In genomic region chr17:59513934-59514841, GRCh38 we compare ENCODE assay signal across 9 cellular contexts. TPM values are rescaled to one million over a fixed set of nuclear protein-coding genes. Genes with fewer than 3 reads are reported as not detected.
A peak's percentile ranks its signal among the peaks of the same experiment; 100 is the strongest.
DNase-seq lines count a peak whose midpoint lies in the region; ATAC-seq and TF ChIP-seq lines count a peak whose summit lies in the region.
"Had no signal": no experiment of that assay in that cellular context is flagged by ENCODE, and none has a peak within 500 bp of the region (broad histone marks: within the 10 kb centered on the region; RNA-seq: fewer than 3 reads in every experiment).

No MANE protein-coding gene starts in this region.

- H3K36me3 Mint-ChIP-seq in activated CD4-positive, alpha-beta memory T cell treated with anti-CD3 and anti-CD28 coated beads for 36 hours = no peaks in the 10 kb centered on the region
- H3K36me3 Mint-ChIP-seq in activated T-cell treated with anti-CD3 and anti-CD28 coated beads, Interleukin-2, amount 50 U/mL, for 72 hours (ENCODE audit: insufficient read depth in 2 of 2) = no peaks in the 10 kb centered on the region
- H3K36me3 Mint-ChIP-seq: activated naive CD8-positive, alpha-beta T cell had no signal

- DNase-seq in HAP-1 (ENCODE audit: low spot score in 2 of 2) = peak; percentile 99 to 100
- DNase-seq in NCI-H446 (lab: John Stamatoyannopoulos, UW) = peak; percentile 76 to 92
- DNase-seq in cardiac fibroblast (ENCODE audit: low read depth in 2 of 2) = peak; percentile 85 to 90
- DNase-seq in lung (ENCODE audit: low spot score) = peak; percentile 93
- no peak for DNase-seq in activated CD4-positive, alpha-beta memory T cell treated with anti-CD3 and anti-CD28 coated beads for 36 hours
- no peak for DNase-seq in activated T-cell treated with anti-CD3 and anti-CD28 coated beads, Interleukin-2, amount 50 U/mL, for 72 hours

- H3K27ac ChIP-seq in lung (ENCODE audit: low read depth in 1 of 2, low read length in 1 of 2) = peak overlapping the region in 1 of 2 donors; percentile 5

- no peak overlapping the region for H3K27ac Mint-ChIP-seq in activated CD4-positive, alpha-beta memory T cell treated with anti-CD3 and anti-CD28 coated beads for 36 hours
- no peak overlapping the region for H3K27ac Mint-ChIP-seq in activated T-cell treated with anti-CD3 and anti-CD28 coated beads, Interleukin-2, amount 50 U/mL, for 72 hours
- H3K27ac Mint-ChIP-seq: activated naive CD8-positive, alpha-beta T cell had no signal

- no peak overlapping the region for H3K4me3 Mint-ChIP-seq in activated CD4-positive, alpha-beta memory T cell treated with anti-CD3 and anti-CD28 coated beads for 36 hours
- no peak overlapping the region for H3K4me3 Mint-ChIP-seq in activated T-cell treated with anti-CD3 and anti-CD28 coated beads, Interleukin-2, amount 50 U/mL, for 72 hours
- H3K4me3 Mint-ChIP-seq: activated naive CD8-positive, alpha-beta T cell had no signal

- in situ Hi-C loops in HAP-1 (cut with MboI; ENCODE audit: low sequenced_read_pairs) = no loop called here

- 29 to 50% methylated on average over 8 of the region's 8 CpGs for WGBS in lung, 2 donors

- H3K4me1 ChIP-seq in HAP-1 (peaks cover 28% of the 10 kb centered on the region), lung (ENCODE audit: control insufficient read depth in 2 of 2, insufficient read depth in 2 of 2, low read length in 2 of 2) (peaks cover 0 to 3% of the 10 kb centered on the region in 2 donors)

- no peaks in the 10 kb centered on the region for H3K36me3 ChIP-seq in HAP-1 (replicated peaks)
- no peaks in the 10 kb centered on the region for H3K36me3 ChIP-seq in lung (ENCODE audit: control insufficient read depth in 2 of 2, insufficient read depth in 2 of 2, low read length in 2 of 2)

- intact Hi-C loops in activated CD4-positive, alpha-beta memory T cell treated with anti-CD3 and anti-CD28 coated beads for 36 hours (cut with micrococcal nuclease) = no loop called here

- H3K9me3 ChIP-seq in HAP-1 (no peaks in the 10 kb centered on the region), lung (ENCODE audit: control insufficient read depth in 2 of 2, insufficient read depth in 1 of 2, low read length in 1 of 2) (no peaks in the 10 kb centered on the region)

- no peaks in the 10 kb centered on the region for H3K27me3 ChIP-seq in HAP-1 (ENCODE audit: low read depth)
- no peaks in the 10 kb centered on the region for H3K27me3 ChIP-seq in lung (ENCODE audit: control insufficient read depth, insufficient read depth)

- H3K4me1 Mint-ChIP-seq in activated CD4-positive, alpha-beta memory T cell treated with anti-CD3 and anti-CD28 coated beads for 36 hours (ENCODE audit: low read depth) = no peaks in the 10 kb centered on the region
- H3K4me1 Mint-ChIP-seq in activated T-cell treated with anti-CD3 and anti-CD28 coated beads, Interleukin-2, amount 50 U/mL, for 72 hours (ENCODE audit: low read depth) = no peaks in the 10 kb centered on the region

- ATAC-seq in lung (ENCODE audit: insufficient read depth, low FRiP score) (peak; percentile 65), HG03439 (IDR thresholded peaks at IDR 0.05; ENCODE audit: unreplicated experiment) (no peak), HG02840 (IDR thresholded peaks at IDR 0.05; ENCODE audit: low FRiP score, unreplicated experiment) (no peak)
- ATAC-seq in activated T-cell treated with anti-CD3 and anti-CD28 coated beads, Interleukin-2, amount 50 U/mL, for 72 hours (replicated peaks in 1 of 2) = no peak

- H3K9me3 Mint-ChIP-seq in activated CD4-positive, alpha-beta memory T cell treated with anti-CD3 and anti-CD28 coated beads for 36 hours = no peaks in the 10 kb centered on the region
- H3K9me3 Mint-ChIP-seq in activated T-cell treated with anti-CD3 and anti-CD28 coated beads, Interleukin-2, amount 50 U/mL, for 72 hours = no peaks in the 10 kb centered on the region

- TF ChIP-seq CTCF in cardiac fibroblast (IDR thresholded peaks at IDR 0.05; ENCODE audit: low read depth, low read length) = no peak
- no peak for TF ChIP-seq CTCF in lung (IDR thresholded peaks at IDR 0.05; ENCODE audit: control extremely low read depth, extremely low read depth)

- no peak overlapping the region for H3K4me3 ChIP-seq in HAP-1
- no peak overlapping the region for H3K4me3 ChIP-seq in cardiac fibroblast (replicated peaks in 1 of 2; ENCODE audit: low read depth in 2 of 2, low read length in 2 of 2)
- no peak overlapping the region for H3K4me3 ChIP-seq in lung

- CTCF ChIA-PET in activated CD4-positive, alpha-beta memory T cell treated with anti-CD3 and anti-CD28 coated beads for 36 hours (lab: Charles Lee) = interaction anchor here (1.7 to 3.3 kb wide), 2 partner anchors 8 to 204 kb away, joined by 5 to 15 read pairs; no protein-coding TSS in a partner anchor

- H3K27me3 Mint-ChIP-seq in activated CD4-positive, alpha-beta memory T cell treated with anti-CD3 and anti-CD28 coated beads for 36 hours = peaks cover 1% of the 10 kb centered on the region
- H3K27me3 Mint-ChIP-seq in activated T-cell treated with anti-CD3 and anti-CD28 coated beads, Interleukin-2, amount 50 U/mL, for 72 hours (ENCODE audit: low read depth) = no peaks in the 10 kb centered on the region
- H3K27me3 Mint-ChIP-seq: activated naive CD8-positive, alpha-beta T cell had no signal

- POLR2A ChIA-PET in activated CD4-positive, alpha-beta memory T cell treated with anti-CD3 and anti-CD28 coated beads for 36 hours (lab: Charles Lee) = no interaction called here

RNA-seq across cellular contexts. Expression of gene DHX40, which starts 51.2 kb away (rescaled TPM):
- 10 to 100 TPM; 21.7 to 74.5 TPM for total RNA-seq in lung
- 10 to 100 TPM; 12.5 to 18.3 TPM for polyA plus RNA-seq in lung
- total RNA-seq in activated CD4-positive, alpha-beta memory T cell treated with anti-CD3 and anti-CD28 coated beads for 36 hours = 10 to 100 TPM; 17.9 to 19.0 TPM
- total RNA-seq in activated T-cell treated with anti-CD3 and anti-CD28 coated beads, Interleukin-2, amount 50 U/mL, for 72 hours = 10 to 100 TPM; 35.9 to 37.5 TPM

Comparison
In these comparisons a context has a peak if more than half of its experiments do, and no peak if none do; other contexts are left out.
1. DNase-seq: peak in HAP-1 (2 of 2), NCI-H446 (2 of 2), cardiac fibroblast (2 of 2) and lung (single experiment); none in activated CD4-positive, alpha-beta memory T cell treated with anti-CD3 and anti-CD28 coated beads for 36 hours (single experiment) and activated T-cell treated with anti-CD3 and anti-CD28 coated beads, Interleukin-2, amount 50 U/mL, for 72 hours (0 of 2).